ENCODE assay signal across 19 cellular contexts in genomic region chr3:135075157-135075556, GRCh38.
"Had no signal": no experiment of that assay in that cellular context is flagged by ENCODE, and none has a peak within 500 bp of the region (broad histone marks: within the 10 kb centered on the region; RNA-seq: fewer than 3 reads in every experiment).

No MANE protein-coding gene starts in this region.

- H3K27me3 ChIP-seq: colonic mucosa, dorsolateral prefrontal cortex, esophagus squamous epithelium, gastrocnemius medialis, heart right ventricle, left lung had no signal

- H3K36me3 ChIP-seq: colonic mucosa, esophagus squamous epithelium, gastrocnemius medialis, heart right ventricle, left lung, lower lobe of right lung had no signal

- H3K4me1 ChIP-seq: colonic mucosa, esophagus squamous epithelium, gastrocnemius medialis, heart right ventricle, left lung, lower lobe of right lung had no signal

- H3K4me3 ChIP-seq: colonic mucosa, dorsolateral prefrontal cortex, esophagus squamous epithelium, gastrocnemius medialis, heart right ventricle, left lung, lower lobe of right lung, mucosa of descending colon had no signal

- DNase-seq: colonic mucosa; dermis blood vessel endothelial cell; dorsolateral prefrontal cortex; effector CD4-positive, alpha-beta T cell; effector memory CD4-positive, alpha-beta T cell; esophagus squamous epithelium; foreskin fibroblast; foreskin melanocyte; gastrocnemius medialis; glutamatergic neuron; heart right ventricle; hippocampal formation; left cardiac atrium; left lung; left ventricle myocardium superior; lower lobe of right lung; mesenchymal stem cell; mucosa of descending colon; naive B cell had no signal

- H3K9me3 ChIP-seq: colonic mucosa, esophagus squamous epithelium, gastrocnemius medialis, lower lobe of right lung, mucosa of descending colon had no signal

- H3K27ac ChIP-seq: colonic mucosa, dorsolateral prefrontal cortex, esophagus squamous epithelium, gastrocnemius medialis, heart right ventricle, left lung, lower lobe of right lung had no signal
